Comparison of ENCODE assay signal across 1 cellular context in genomic region chr19:17538684-17539287, GRCh38.
A peak's percentile ranks its signal among the peaks of the same experiment; 100 is the strongest.
TF ChIP-seq lines count a peak whose summit lies in the region.

No MANE protein-coding gene starts in this region.

TF ChIP-seq in HEK293, 187 proteins besides CTCF, POLR2A, EP300 and RAD21 (continued from another document):
- TF ChIP-seq, protein P1, sequence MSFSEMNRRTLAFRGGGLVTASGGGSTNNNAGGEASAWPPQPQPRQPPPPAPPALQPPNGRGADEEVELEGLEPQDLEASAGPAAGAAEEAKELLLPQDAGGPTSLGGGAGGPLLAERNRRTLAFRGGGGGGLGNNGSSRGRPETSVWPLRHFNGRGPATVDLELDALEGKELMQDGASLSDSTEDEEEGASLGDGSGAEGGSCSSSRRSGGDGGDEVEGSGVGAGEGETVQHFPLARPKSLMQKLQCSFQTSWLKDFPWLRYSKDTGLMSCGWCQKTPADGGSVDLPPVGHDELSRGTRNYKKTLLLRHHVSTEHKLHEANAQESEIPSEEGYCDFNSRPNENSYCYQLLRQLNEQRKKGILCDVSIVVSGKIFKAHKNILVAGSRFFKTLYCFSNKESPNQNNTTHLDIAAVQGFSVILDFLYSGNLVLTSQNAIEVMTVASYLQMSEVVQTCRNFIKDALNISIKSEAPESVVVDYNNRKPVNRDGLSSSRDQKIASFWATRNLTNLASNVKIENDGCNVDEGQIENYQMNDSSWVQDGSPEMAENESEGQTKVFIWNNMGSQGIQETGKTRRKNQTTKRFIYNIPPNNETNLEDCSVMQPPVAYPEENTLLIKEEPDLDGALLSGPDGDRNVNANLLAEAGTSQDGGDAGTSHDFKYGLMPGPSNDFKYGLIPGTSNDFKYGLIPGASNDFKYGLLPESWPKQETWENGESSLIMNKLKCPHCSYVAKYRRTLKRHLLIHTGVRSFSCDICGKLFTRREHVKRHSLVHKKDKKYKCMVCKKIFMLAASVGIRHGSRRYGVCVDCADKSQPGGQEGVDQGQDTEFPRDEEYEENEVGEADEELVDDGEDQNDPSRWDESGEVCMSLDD (tag by site-specific recombination; IDR thresholded peaks at IDR 0.05), result peak; percentile 52; the same call in 1 of the 2 replicates
- TF ChIP-seq GLIS1 (tag by site-specific recombination; IDR thresholded peaks at IDR 0.05) (no peak), ZNF514 (tag by site-specific recombination; IDR thresholded peaks at IDR 0.05) (no peak), ZNF843 (tag by site-specific recombination; IDR thresholded peaks at IDR 0.05) (no peak), KLF8 (tag by site-specific recombination; IDR thresholded peaks at IDR 0.05) (peak; percentile 80), ZNF23 (tag by site-specific recombination; IDR thresholded peaks at IDR 0.05; ENCODE audit: borderline replicate concordance) (no peak), ZBTB49 (tag by site-specific recombination; IDR thresholded peaks at IDR 0.05; ENCODE audit: low read depth) (no peak), ZNF558 (tag by site-specific recombination; IDR thresholded peaks at IDR 0.05) (peak; percentile 51), ZNF791 (tag by site-specific recombination; IDR thresholded peaks at IDR 0.05) (0 out of 2 replicates have a peak, but pooled peaks have one; percentile 19), ZNF324 (tag by site-specific recombination; IDR thresholded peaks at IDR 0.05) (0 out of 2 replicates have a peak, but pooled peaks have one; percentile 22), ZNF280D (tag by site-specific recombination; IDR thresholded peaks at IDR 0.05) (peak; percentile 98), ZNF76 (tag by site-specific recombination; IDR thresholded peaks at IDR 0.05; ENCODE audit: borderline replicate concordance, low read depth) (no peak; the same call in 1 of the 2 replicates)
- TF ChIP-seq, protein P2, sequence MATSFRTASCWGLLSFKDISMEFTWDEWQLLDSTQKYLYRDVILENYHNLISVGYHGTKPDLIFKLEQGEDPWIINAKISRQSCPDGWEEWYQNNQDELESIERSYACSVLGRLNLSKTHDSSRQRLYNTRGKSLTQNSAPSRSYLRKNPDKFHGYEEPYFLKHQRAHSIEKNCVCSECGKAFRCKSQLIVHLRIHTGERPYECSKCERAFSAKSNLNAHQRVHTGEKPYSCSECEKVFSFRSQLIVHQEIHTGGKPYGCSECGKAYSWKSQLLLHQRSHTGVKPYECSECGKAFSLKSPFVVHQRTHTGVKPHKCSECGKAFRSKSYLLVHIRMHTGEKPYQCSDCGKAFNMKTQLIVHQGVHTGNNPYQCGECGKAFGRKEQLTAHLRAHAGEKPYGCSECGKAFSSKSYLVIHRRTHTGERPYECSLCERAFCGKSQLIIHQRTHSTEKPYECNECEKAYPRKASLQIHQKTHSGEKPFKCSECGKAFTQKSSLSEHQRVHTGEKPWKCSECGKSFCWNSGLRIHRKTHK (tag by site-specific recombination; IDR thresholded peaks at IDR 0.05), result no peak
